Comparison of ENCODE assay signal across 16 cellular contexts in the genomic region with DNA sequence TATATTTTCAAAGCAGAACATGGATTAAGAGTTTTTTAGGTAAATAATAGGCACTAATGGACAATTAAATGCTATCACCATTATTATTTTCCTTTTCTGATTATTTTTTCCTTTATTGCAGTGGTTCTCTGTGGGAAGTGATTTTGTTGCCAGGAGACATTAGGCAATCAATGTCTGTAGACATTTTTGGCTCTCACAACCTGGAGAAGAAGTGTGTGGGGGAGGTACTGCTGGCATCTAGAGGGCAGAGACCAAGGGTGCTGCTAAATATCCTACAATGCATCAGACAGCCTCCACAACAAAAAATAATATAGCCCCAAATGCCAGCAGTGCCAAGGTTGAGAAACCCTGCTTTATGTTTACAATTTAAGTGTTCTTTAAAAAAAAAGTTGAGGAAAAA. TPM values are rescaled to one million over a fixed set of nuclear protein-coding genes. Genes with fewer than 3 reads are reported as not detected.
A peak's percentile ranks its signal among the peaks of the same experiment; 100 is the strongest.
DNase-seq lines count a peak whose midpoint lies in the region; ATAC-seq and TF ChIP-seq lines count a peak whose summit lies in the region.
"Had no signal": no experiment of that assay in that cellular context is flagged by ENCODE, and none has a peak within 500 bp of the region (broad histone marks: within the 10 kb centered on the region; RNA-seq: fewer than 3 reads in every experiment).

No MANE protein-coding gene starts in this region.

- H3K27ac ChIP-seq in fibroblast of lung (ENCODE audit: insufficient read depth, low read length) (no peak overlapping the region), ovary (no peak overlapping the region)

- H3K27me3 Mint-ChIP-seq in activated B cell treated with CpG ODN at 0.5 μM for 24 hours, result no peaks in the 10 kb centered on the region
- H3K27me3 Mint-ChIP-seq: activated CD8-positive, alpha-beta T cell treated with anti-CD3 and anti-CD28 coated beads for 36 hours; IgD-negative memory B cell; stimulated activated naive CD8-positive, alpha-beta T cell treated with anti-CD3 and anti-CD28 coated beads, Interleukin-15, amount 100 ng/mL, for 72 hours had no signal

- H3K9ac ChIP-seq in fibroblast of lung (ENCODE audit: insufficient read depth, low read length), result no peak overlapping the region

- peaks cover 66% of the 10 kb centered on the region for H3K36me3 Mint-ChIP-seq in activated B cell treated with CpG ODN at 0.5 μM for 24 hours (ENCODE audit: low read depth)

- no peak for TF ChIP-seq EP300 in ovary (IDR thresholded peaks at IDR 0.05)

- H3K27me3 ChIP-seq in fibroblast of lung (ENCODE audit: control insufficient read depth, insufficient read depth, low read length) (no peaks in the 10 kb centered on the region), BE2C (no peaks in the 10 kb centered on the region), ovary (no peaks in the 10 kb centered on the region)

- H3K4me1 ChIP-seq in fibroblast of lung (ENCODE audit: control insufficient read depth, extremely low read depth, insufficient read depth, low read length), result peaks cover 2% of the 10 kb centered on the region
- H3K4me1 ChIP-seq in BE2C, result no peaks in the 10 kb centered on the region
- peaks cover 16% of the 10 kb centered on the region for H3K4me1 ChIP-seq in ovary (ENCODE audit: insufficient read depth)

- peaks cover 2% of the 10 kb centered on the region for H4K20me1 ChIP-seq in fibroblast of lung (ENCODE audit: control insufficient read depth, extremely low read depth, insufficient read depth, low read length)

- H3K9me3 ChIP-seq in fibroblast of lung (ENCODE audit: control insufficient read depth, insufficient read depth, low read depth, low read length) (no peaks in the 10 kb centered on the region), BE2C (no peaks in the 10 kb centered on the region), ovary (no peaks in the 10 kb centered on the region)

- H3K79me2 ChIP-seq in fibroblast of lung (ENCODE audit: control insufficient read depth, insufficient read depth, low read length), result peaks cover 52% of the 10 kb centered on the region

- DNase-seq in AML-193 (lab: John Stamatoyannopoulos, UW), result peak; percentile 47 to 56
- no peak for DNase-seq in activated B cell treated with CpG ODN at 0.5 μM for 24 hours
- DNase-seq in fibroblast of lung (ENCODE audit: low read depth in 2 of 2), result peak; percentile 40 to 44
- no peak for DNase-seq in omental fat pad (ENCODE audit: low spot score)
- DNase-seq in BE2C, result no peak
- no peak for DNase-seq in SIG-M5 treated with dmso at 0.1 percent for 504 hours (lab: John Stamatoyannopoulos, UW; ENCODE audit: unreplicated experiment)
- DNase-seq in ovary, result no peak
- DNase-seq in stimulated activated naive CD8-positive, alpha-beta T cell treated with anti-CD3 and anti-CD28 coated beads, Interleukin-15, Interleukin-2, amounts not matched to agents 100 U/mL and 50 U/mL, for 24 hours, result no peak
- DNase-seq: activated CD8-positive, alpha-beta T cell treated with anti-CD3 and anti-CD28 coated beads for 36 hours; hypothalamus; nephron progenitor cell; SIG-M5; stimulated activated naive CD8-positive, alpha-beta T cell treated with anti-CD3 and anti-CD28 coated beads, Interleukin-15, amount 100 ng/mL, for 72 hours had no signal

- intact Hi-C loops in activated B cell treated with CpG ODN at 0.5 μM for 24 hours (cut with micrococcal nuclease), result no loop called here
- intact Hi-C loops in ovary (cut with DNase I), result no loop called here

- peak overlapping the region; percentile 54 for H3K27ac Mint-ChIP-seq in activated B cell treated with CpG ODN at 0.5 μM for 24 hours
- H3K27ac Mint-ChIP-seq: activated CD8-positive, alpha-beta T cell treated with anti-CD3 and anti-CD28 coated beads for 36 hours; activated T-helper 2 cell treated with anti-CD3 and anti-CD28 coated beads, Interferon-gamma antibody, Interleukin-2, Interleukin-4, amounts not matched to agents 10 μg/mL and 5 μg/mL and 100 μg/mL, durations not matched to agents 14 hours and 24 hours and 36 hours; nephron progenitor cell; stimulated activated naive CD8-positive, alpha-beta T cell treated with anti-CD3 and anti-CD28 coated beads, Interleukin-15, amount 100 ng/mL, for 72 hours had no signal

- H3K36me3 ChIP-seq in fibroblast of lung (ENCODE audit: control insufficient read depth, insufficient read depth, low read length) (no peaks in the 10 kb centered on the region), BE2C (peaks cover 6% of the 10 kb centered on the region), ovary (no peaks in the 10 kb centered on the region)

- TF ChIP-seq CTCF in activated B cell treated with CpG ODN at 0.5 μM for 24 hours (IDR thresholded peaks at IDR 0.05), result no peak
- no peak for TF ChIP-seq CTCF in fibroblast of lung (conservative IDR thresholded peaks at IDR 0.05 in 1 of 2, IDR thresholded peaks at IDR 0.05 in 1 of 2; ENCODE audit: low read depth in 1 of 2, low read length in 2 of 2)
- TF ChIP-seq CTCF in omental fat pad (IDR thresholded peaks at IDR 0.05), result no peak
- no peak for TF ChIP-seq CTCF in BE2C (IDR thresholded peaks at IDR 0.05; ENCODE audit: low read depth, low read length)
- no peak for TF ChIP-seq CTCF in ovary (IDR thresholded peaks at IDR 0.05)

- H3K4me3 ChIP-seq in fibroblast of lung (replicated peaks in 1 of 4; ENCODE audit: control extremely low read depth in 1 of 4, insufficient read depth in 1 of 4, low read depth in 3 of 4, low read length in 4 of 4), result no peak overlapping the region
- H3K4me3 ChIP-seq in BE2C (ENCODE audit: low read depth, low read length), result no peak overlapping the region
- H3K4me3 ChIP-seq in ovary, result no peak overlapping the region

- ATAC-seq in activated B cell treated with CpG ODN at 0.5 μM for 24 hours (ENCODE audit: low read depth), result no peak
- ATAC-seq in omental fat pad (ENCODE audit: low FRiP score), result peak; percentile 60
- ATAC-seq in stimulated activated naive CD8-positive, alpha-beta T cell treated with anti-CD3 and anti-CD28 coated beads, Interleukin-15, Interleukin-2, amounts not matched to agents 100 U/mL and 50 U/mL, for 24 hours, result no peak
- ATAC-seq: activated CD8-positive, alpha-beta T cell treated with anti-CD3 and anti-CD28 coated beads for 36 hours; stimulated activated naive CD8-positive, alpha-beta T cell treated with anti-CD3 and anti-CD28 coated beads, Interleukin-15, amount 100 ng/mL, for 72 hours had no signal

- CTCF ChIA-PET in activated B cell treated with CpG ODN at 0.5 μM for 24 hours (lab: Charles Lee), result no interaction called here

- peaks cover 15% of the 10 kb centered on the region for H3K9me3 Mint-ChIP-seq in activated B cell treated with CpG ODN at 0.5 μM for 24 hours

- POLR2A ChIA-PET in activated B cell treated with CpG ODN at 0.5 μM for 24 hours (lab: Charles Lee), result no interaction called here

- H3K4me3 Mint-ChIP-seq in activated B cell treated with CpG ODN at 0.5 μM for 24 hours, result no peak overlapping the region
- H3K4me3 Mint-ChIP-seq: activated CD8-positive, alpha-beta T cell treated with anti-CD3 and anti-CD28 coated beads for 36 hours; nephron progenitor cell; stimulated activated naive CD8-positive, alpha-beta T cell treated with anti-CD3 and anti-CD28 coated beads, Interleukin-15, amount 100 ng/mL, for 72 hours had no signal

- no peak overlapping the region for H2AFZ ChIP-seq in fibroblast of lung (ENCODE audit: low read length)

- H3K4me1 Mint-ChIP-seq in activated B cell treated with CpG ODN at 0.5 μM for 24 hours, result peaks cover 83% of the 10 kb centered on the region
- H3K4me1 Mint-ChIP-seq: nephron progenitor cell had no signal

- no peak overlapping the region for H3K4me2 ChIP-seq in fibroblast of lung (ENCODE audit: extremely low read depth, insufficient read depth, low read length)

- no peak for TF ChIP-seq POLR2A in ovary (IDR thresholded peaks at IDR 0.05)

RNA-seq across cellular contexts. Expression of gene IFNGR1, which starts 8.3 kb away (rescaled TPM):
- 60.5 and 65.6 TPM in 2 replicates for total RNA-seq in activated B cell treated with CpG ODN at 0.5 μM for 24 hours
- 102 and 123 TPM in 2 replicates for total RNA-seq in fibroblast of lung
- 37.8 and 55.9 TPM in 2 replicates for polyA plus RNA-seq in fibroblast of lung
- 27.5 and 37.4 TPM in 2 replicates for polyA plus RNA-seq in fibroblast of lung (2012)
- polyA minus RNA-seq in fibroblast of lung (ENCODE audit: low replicate concordance), result 2.5 and 7.4 TPM in 2 replicates
- total RNA-seq in omental fat pad, result 100 to 1,000 TPM; 104 to 261 (median 147) TPM
- polyA plus RNA-seq in BE2C (2012; ENCODE audit: insufficient read depth, insufficient read length, low read depth), result 50.2 TPM
- total RNA-seq in ovary, result 10 to 100 TPM; 37.1 to 95.2 (median 52.5) TPM
- 10 to 100 TPM; 55.5 to 62.9 TPM for polyA plus RNA-seq in ovary

RNA-seq across cellular contexts. Expression of gene IL22RA2, which starts 37.5 kb away (rescaled TPM):
- not detected in 2 replicates for total RNA-seq in activated B cell treated with CpG ODN at 0.5 μM for 24 hours
- total RNA-seq in fibroblast of lung, result not detected in 2 replicates
- not detected in 2 replicates for polyA plus RNA-seq in fibroblast of lung
- not detected in 2 replicates for polyA plus RNA-seq in fibroblast of lung (2012)
- polyA minus RNA-seq in fibroblast of lung (ENCODE audit: low replicate concordance), result not detected in 2 replicates
- not detected for total RNA-seq in omental fat pad
- not detected for polyA plus RNA-seq in BE2C (2012; ENCODE audit: insufficient read depth, insufficient read length, low read depth)
- total RNA-seq in ovary, result not detected
- not detected for polyA plus RNA-seq in ovary
- total RNA-seq: activated CD8-positive, alpha-beta T cell treated with anti-CD3 and anti-CD28 coated beads for 36 hours; activated T-helper 2 cell treated with anti-CD3 and anti-CD28 coated beads, Interferon-gamma antibody, Interleukin-2, Interleukin-4, amounts not matched to agents 10 μg/mL and 5 μg/mL and 100 μg/mL, durations not matched to agents 14 hours and 24 hours and 36 hours; skeletal muscle tissue had no signal
- polyA plus RNA-seq: IgD-negative memory B cell had no signal

Comparison
In these comparisons a context has a peak if more than half of its experiments do, and no peak if none do; other contexts are left out.
1. DNase-seq: peak in AML-193 (2 of 2) and fibroblast of lung (2 of 2); none in activated B cell treated with CpG ODN at 0.5 μM for 24 hours (single experiment), omental fat pad (single experiment), BE2C (single experiment), SIG-M5 treated with dmso at 0.1 percent for 504 hours (single experiment), ovary (0 of 5) and stimulated activated naive CD8-positive, alpha-beta T cell treated with anti-CD3 and anti-CD28 coated beads, Interleukin-15, Interleukin-2, amounts not matched to agents 100 U/mL and 50 U/mL, for 24 hours (single experiment).